In the genomic region with DNA sequence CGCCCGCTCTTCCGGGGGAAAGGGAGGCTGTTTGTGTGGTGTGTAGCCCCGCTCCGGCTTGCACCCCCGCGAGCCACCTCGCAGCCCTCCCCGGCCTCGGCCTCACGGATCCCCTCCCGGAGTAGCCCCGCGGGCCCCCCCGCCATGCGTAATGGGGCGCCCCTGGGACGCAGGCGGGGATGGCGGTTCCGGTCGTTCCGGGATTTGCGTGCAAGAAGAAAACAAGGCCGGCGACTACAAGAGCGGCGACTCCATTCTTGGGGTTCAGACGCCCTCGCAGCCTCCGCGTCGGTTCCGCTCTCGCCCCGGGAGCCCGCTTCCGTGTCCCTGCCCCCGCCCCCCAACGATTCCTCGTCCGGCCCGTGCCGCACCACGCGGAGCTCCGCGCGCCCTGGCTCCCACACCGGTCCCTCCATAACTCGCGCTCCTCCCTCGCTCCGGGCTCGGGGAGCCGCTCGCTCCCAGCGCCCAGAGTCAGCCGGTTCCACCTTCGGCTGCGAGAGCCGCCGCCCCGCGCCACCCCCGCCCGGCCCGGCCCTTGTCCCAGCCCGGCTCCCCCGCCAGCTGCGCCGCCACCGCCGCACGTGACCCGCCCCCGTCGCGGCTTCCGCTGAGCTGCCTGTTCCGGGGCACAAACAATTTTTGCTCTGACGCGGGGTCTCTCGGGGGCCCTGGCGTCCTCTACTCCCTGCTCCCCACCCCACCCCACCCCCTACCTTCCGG, we compare ENCODE assay signal across 8 cellular contexts.
A peak's percentile ranks its signal among the peaks of the same experiment; 100 is the strongest.
DNase-seq lines count a peak whose midpoint lies in the region; ATAC-seq and TF ChIP-seq lines count a peak whose summit lies in the region.

No MANE protein-coding gene starts in this region.

- H3K36me3 Mint-ChIP-seq in activated CD4-positive, alpha-beta memory T cell treated with anti-CD3 and anti-CD28 coated beads for 36 hours: peaks cover 5% of the 10 kb centered on the region
- peaks cover 43% of the 10 kb centered on the region for H3K36me3 Mint-ChIP-seq in effector memory CD8-positive, alpha-beta T cell (ENCODE audit: insufficient read depth)

- peak overlapping the region; percentile 43 for H3K4me3 ChIP-seq in A673 (ENCODE audit: low read depth, low read length, poor library complexity, severe bottlenecking)
- no peak overlapping the region for H3K4me3 ChIP-seq in KMS-11 (IDR thresholded peaks at IDR 0.05; ENCODE audit: insufficient read depth, low read depth, low read length)
- peak overlapping the region; percentile 28 for H3K4me3 ChIP-seq in mucosa of descending colon

- H3K27ac ChIP-seq in A673 (ENCODE audit: low read depth, low read length, poor library complexity, severe bottlenecking): peak overlapping the region; percentile 94
- peak overlapping the region; percentile 99 for H3K27ac ChIP-seq in KMS-11

- H3K4me1 Mint-ChIP-seq in activated CD4-positive, alpha-beta memory T cell treated with anti-CD3 and anti-CD28 coated beads for 36 hours (ENCODE audit: low read depth): peaks cover 14% of the 10 kb centered on the region
- peaks cover 18 to 26% of the 10 kb centered on the region in 2 donors for H3K4me1 Mint-ChIP-seq in effector memory CD8-positive, alpha-beta T cell (ENCODE audit: low read depth in 2 of 2)

- no peaks in the 10 kb centered on the region for H3K27me3 Mint-ChIP-seq in activated CD4-positive, alpha-beta memory T cell treated with anti-CD3 and anti-CD28 coated beads for 36 hours
- no peaks in the 10 kb centered on the region for H3K27me3 Mint-ChIP-seq in effector memory CD8-positive, alpha-beta T cell

- CTCF ChIA-PET in A673 (lab: Charles Lee): interaction anchor here (0.6 kb wide), 1 partner anchor 22 kb away, joined by 4 read pairs; no protein-coding TSS in a partner anchor
- CTCF ChIA-PET in activated CD4-positive, alpha-beta memory T cell treated with anti-CD3 and anti-CD28 coated beads for 36 hours (lab: Charles Lee): interaction anchor here (0.8 to 1.4 kb wide), 2 partner anchors 8 to 445 kb away, joined by 3 to 5 read pairs; no protein-coding TSS in a partner anchor

- H4K20me1 ChIP-seq in KMS-11 (ENCODE audit: insufficient read depth): no peaks in the 10 kb centered on the region

- no peaks in the 10 kb centered on the region for H3K36me3 ChIP-seq in A673 (ENCODE audit: insufficient read depth, low read length, poor library complexity, severe bottlenecking)
- no peaks in the 10 kb centered on the region for H3K36me3 ChIP-seq in KMS-11 (ENCODE audit: insufficient read depth)
- H3K36me3 ChIP-seq in mucosa of descending colon (ENCODE audit: low read depth): no peaks in the 10 kb centered on the region

- ATAC-seq in effector memory CD8-positive, alpha-beta T cell (replicated peaks): peak; percentile 54
- ATAC-seq in mucosa of descending colon: peak; percentile 64

- intact Hi-C loops in A673 (cut with micrococcal nuclease; ENCODE audit: unreplicated experiment) (loop anchor here (10.0 kb wide), 2 partner anchors 272 to 362 kb away; no protein-coding TSS in a partner anchor), mucosa of descending colon (cut with DNase I, micrococcal nuclease) (no loop called here)
- intact Hi-C loops in activated CD4-positive, alpha-beta memory T cell treated with anti-CD3 and anti-CD28 coated beads for 36 hours (cut with micrococcal nuclease): loop anchor here (10.0 kb wide), 1 partner anchor 908 kb away; a partner anchor contains a TSS

- TF ChIP-seq CTCF in A673 (conservative IDR thresholded peaks at IDR 0.05; ENCODE audit: low read depth, low read length) (no peak), KMS-11 (conservative IDR thresholded peaks at IDR 0.05; ENCODE audit: low read depth, low read length) (no peak), mucosa of descending colon (IDR thresholded peaks at IDR 0.05) (no peak)

- H3K79me2 ChIP-seq in KMS-11 (ENCODE audit: insufficient read depth, low read depth): peaks cover 26% of the 10 kb centered on the region

- peaks cover 3% of the 10 kb centered on the region for H3K9me3 Mint-ChIP-seq in activated CD4-positive, alpha-beta memory T cell treated with anti-CD3 and anti-CD28 coated beads for 36 hours
- H3K9me3 Mint-ChIP-seq in effector memory CD8-positive, alpha-beta T cell: no peaks in the 10 kb centered on the region

- H3K9ac ChIP-seq in KMS-11: peak overlapping the region; percentile 96

- peak overlapping the region; percentile 100 for H3K27ac Mint-ChIP-seq in activated CD4-positive, alpha-beta memory T cell treated with anti-CD3 and anti-CD28 coated beads for 36 hours
- H3K27ac Mint-ChIP-seq in effector memory CD8-positive, alpha-beta T cell: peak overlapping the region; percentile 95 to 96

- no peaks in the 10 kb centered on the region for H3K27me3 ChIP-seq in A673 (replicated peaks; ENCODE audit: insufficient read depth, low read depth, low read length, poor library complexity)
- no peaks in the 10 kb centered on the region for H3K27me3 ChIP-seq in KMS-11 (ENCODE audit: insufficient read depth, low read depth)

- H3K9me3 ChIP-seq in A673 (ENCODE audit: low read depth, low read length, poor library complexity, severe bottlenecking): peaks cover 3% of the 10 kb centered on the region
- no peaks in the 10 kb centered on the region for H3K9me3 ChIP-seq in mucosa of descending colon

- peak; percentile 36 for TF ChIP-seq POLR2A in GM18526 (IDR thresholded peaks at IDR 0.05; ENCODE audit: extremely low read depth, insufficient read length)

- POLR2A ChIA-PET in A673 (lab: Charles Lee; ENCODE audit: low non-redundant PET): interaction anchor here (0.5 to 0.6 kb wide), 3 partner anchors 52 to 78 kb away, joined by 6 to 11 read pairs (median 8); no protein-coding TSS in a partner anchor
- POLR2A ChIA-PET in activated CD4-positive, alpha-beta memory T cell treated with anti-CD3 and anti-CD28 coated beads for 36 hours (lab: Charles Lee): interaction anchor here (0.9 to 1.8 kb wide), 10 partner anchors 22 to 322 kb away, joined by 3 to 10 read pairs (median 4); a partner anchor contains a TSS

- no TSS peak for BruUV-seq in A673 (replicated peaks; lab: Mats Ljungman, UMichigan)

- peak overlapping the region; percentile 90 for H3K4me3 Mint-ChIP-seq in activated CD4-positive, alpha-beta memory T cell treated with anti-CD3 and anti-CD28 coated beads for 36 hours
- peak overlapping the region; percentile 86 to 90 for H3K4me3 Mint-ChIP-seq in effector memory CD8-positive, alpha-beta T cell

- H3K4me1 ChIP-seq in A673 (ENCODE audit: insufficient read depth, low read length, poor library complexity, severe bottlenecking): peaks cover 31% of the 10 kb centered on the region
- peaks cover 20% of the 10 kb centered on the region for H3K4me1 ChIP-seq in KMS-11 (ENCODE audit: low read depth, poor library complexity, severe bottlenecking)
- H3K4me1 ChIP-seq in mucosa of descending colon (ENCODE audit: low read depth): no peaks in the 10 kb centered on the region

- peak overlapping the region; percentile 81 for H3K4me2 ChIP-seq in KMS-11

- no peak overlapping the region for H2AFZ ChIP-seq in KMS-11 (ENCODE audit: low read depth)

- DNase-seq in A673 (ENCODE audit: low spot score) (peak; percentile 64), mucosa of descending colon (peak; percentile 78 to 87 (median 84)), T1000 (lab: John Stamatoyannopoulos, UW) (no peak)
- DNase-seq in activated CD4-positive, alpha-beta memory T cell treated with anti-CD3 and anti-CD28 coated beads for 36 hours: peak; percentile 83
- peak; percentile 71 to 74 (median 73) for DNase-seq in effector memory CD8-positive, alpha-beta T cell
- DNase-seq in stimulated activated naive CD4-positive, alpha-beta T cell (lab: John Stamatoyannopoulos, UW): peak; percentile 67 to 90 (median 77)

Comparison
In these comparisons a context has a peak if more than half of its experiments do, and no peak if none do; other contexts are left out.
1. intact Hi-C loops: an anchor here in A673 (10.0 kb wide) and activated CD4-positive, alpha-beta memory T cell treated with anti-CD3 and anti-CD28 coated beads for 36 hours (10.0 kb wide); none called in mucosa of descending colon.